In genomic region chrX:29666361-29666760, GRCh38 we compare ENCODE assay signal across 19 cellular contexts.
DNase-seq lines count a peak whose midpoint lies in the region; ATAC-seq, FAIRE-seq and TF ChIP-seq lines count a peak whose summit lies in the region.
"Had no signal": no experiment of that assay in that cellular context is flagged by ENCODE, and none has a peak within 500 bp of the region (broad histone marks: within the 10 kb centered on the region; RNA-seq: fewer than 3 reads in every experiment).

No MANE protein-coding gene starts in this region.

- no peak overlapping the region for H3K27ac Mint-ChIP-seq in CD8-positive, alpha-beta T cell

- DNase-seq in AG08395 (ENCODE audit: low spot score), result peak; percentile 8
- peak; percentile 2 for DNase-seq in H4 (ENCODE audit: low spot score)
- peak; percentile 79 for DNase-seq in adipocyte (ENCODE audit: low read depth)
- peak; percentile 38 for DNase-seq in fibroblast of gingiva (ENCODE audit: low read depth)
- DNase-seq in cardiac septum (ENCODE audit: low spot score), result no peak
- no peak for DNase-seq in urothelium cell line (ENCODE audit: low spot score)
- DNase-seq in CD8-positive, alpha-beta T cell, result no peak
- DNase-seq: C1 segment of cervical spinal cord, DMS 273 treated with DMSO at 0.1 percent for 48 hours, MV-4-11, NCI-H1417, NCI-H2029, NCI-H2171 treated with DMSO at 0.1 percent for 48 hours, NCI-H446 treated with DMSO at 0.1 percent for 48 hours, NCI-H748 treated with DMSO at 0.1 percent for 48 hours had no signal

- POLR2A ChIA-PET in CD8-positive, alpha-beta T cell (lab: Charles Lee), result no interaction called here

- no peak for TF ChIP-seq CTCF in CD8-positive, alpha-beta T cell (IDR thresholded peaks at IDR 0.05)

- H3K9ac ChIP-seq in adipocyte (ENCODE audit: low read length), result no peak overlapping the region

- no peaks in the 10 kb centered on the region for H3K27me3 Mint-ChIP-seq in CD8-positive, alpha-beta T cell (ENCODE audit: low read depth)

- no peaks in the 10 kb centered on the region for H3K27me3 ChIP-seq in adipocyte (replicated peaks; ENCODE audit: control insufficient read depth, insufficient read depth, low read length)
- no peaks in the 10 kb centered on the region for H3K27me3 ChIP-seq in CD8-positive, alpha-beta T cell (ENCODE audit: insufficient read depth, low read length)
- H3K27me3 ChIP-seq: SJSA1 had no signal

- intact Hi-C loops in cardiac septum (cut with DNase I), result no loop called here
- intact Hi-C loops in CD8-positive, alpha-beta T cell (cut with DNase I, micrococcal nuclease), result no loop called here

- H3K4me1 ChIP-seq in adipocyte (ENCODE audit: control insufficient read depth, insufficient read depth, low read length), result peaks cover 18% of the 10 kb centered on the region
- H3K4me1 ChIP-seq in CD8-positive, alpha-beta T cell (ENCODE audit: insufficient read depth, low read length), result no peaks in the 10 kb centered on the region

- H3K4me3 Mint-ChIP-seq in CD8-positive, alpha-beta T cell, result no peak overlapping the region

- no peak for ATAC-seq in HG03457 (IDR thresholded peaks at IDR 0.05; ENCODE audit: unreplicated experiment)
- no peak for ATAC-seq in CD8-positive, alpha-beta T cell

- H3K36me3 ChIP-seq in adipocyte (ENCODE audit: control insufficient read depth, insufficient read depth, low read length, severe bottlenecking), result no peaks in the 10 kb centered on the region
- H3K36me3 ChIP-seq in CD8-positive, alpha-beta T cell (ENCODE audit: insufficient read depth, low read length), result no peaks in the 10 kb centered on the region
- H3K36me3 ChIP-seq: HAP-1, SJSA1 had no signal

- H3K27ac ChIP-seq in CD8-positive, alpha-beta T cell (ENCODE audit: low read depth, low read length), result no peak overlapping the region
- H3K27ac ChIP-seq: HL-60, SJSA1 had no signal

- H3K4me3 ChIP-seq in adipocyte (ENCODE audit: low read length), result no peak overlapping the region
- H3K4me3 ChIP-seq in CD8-positive, alpha-beta T cell (ENCODE audit: low read depth, low read length), result no peak overlapping the region
- H3K4me3 ChIP-seq: HAP-1, SJSA1 had no signal

- no peaks in the 10 kb centered on the region for H3K4me1 Mint-ChIP-seq in CD8-positive, alpha-beta T cell (ENCODE audit: low read depth)

- no peak for FAIRE-seq in urothelium cell line (lab: Jason Lieb, UNC)

- H3K9me3 ChIP-seq in adipocyte (ENCODE audit: control insufficient read depth, low read length), result no peaks in the 10 kb centered on the region
- no peaks in the 10 kb centered on the region for H3K9me3 ChIP-seq in CD8-positive, alpha-beta T cell (ENCODE audit: low read length)
- H3K9me3 ChIP-seq: HAP-1, SJSA1 had no signal

- CTCF ChIA-PET in CD8-positive, alpha-beta T cell (lab: Charles Lee), result no interaction called here

- H3K36me3 Mint-ChIP-seq in CD8-positive, alpha-beta T cell, result no peaks in the 10 kb centered on the region

- H3K9me3 Mint-ChIP-seq in CD8-positive, alpha-beta T cell, result peaks cover 3% of the 10 kb centered on the region

Comparison
In these comparisons a context has a peak if more than half of its experiments do, and no peak if none do; other contexts are left out.
1. DNase-seq: peak in AG08395 (single experiment), H4 (single experiment), adipocyte (single experiment) and fibroblast of gingiva (single experiment); none in cardiac septum (single experiment), urothelium cell line (single experiment) and CD8-positive, alpha-beta T cell (0 of 7).